In the genomic region with DNA sequence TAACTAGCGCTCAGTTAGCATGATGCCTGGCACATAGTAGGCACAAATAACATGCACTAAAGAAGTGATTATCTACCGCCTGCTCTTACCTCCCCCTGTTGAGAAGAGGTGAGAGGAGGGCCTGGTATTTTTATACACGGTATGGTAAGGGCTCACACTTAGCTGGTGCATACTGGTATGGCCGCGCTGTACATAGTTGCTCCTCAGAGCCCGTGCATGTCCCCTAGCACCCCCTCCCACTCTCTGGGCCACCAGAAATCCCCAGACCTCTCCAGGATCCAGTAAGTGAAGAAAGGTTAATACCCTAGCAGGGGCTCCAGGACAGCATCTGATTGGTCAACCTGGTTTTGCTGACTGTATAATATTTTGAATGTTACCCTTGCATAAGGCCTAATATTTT, we compare ENCODE assay signal across 29 cellular contexts.
DNase-seq lines count a peak whose midpoint lies in the region; ATAC-seq and TF ChIP-seq lines count a peak whose summit lies in the region.
"Had no signal": no experiment of that assay in that cellular context is flagged by ENCODE, and none has a peak within 500 bp of the region (broad histone marks: within the 10 kb centered on the region; RNA-seq: fewer than 3 reads in every experiment).

No MANE protein-coding gene starts in this region.

- DNase-seq in esophagus muscularis mucosa (ENCODE audit: extremely low spot score) = peak; percentile 86
- DNase-seq in vagina (ENCODE audit: extremely low spot score in 2 of 2) = peak; percentile 64 to 75
- DNase-seq: 8988T; ACHN; AML-193; BE2C; C1 segment of cervical spinal cord; Caco-2; Calu3; CD4-positive, alpha-beta memory T cell; CD4-positive, alpha-beta T cell; CD4-positive, CD25-positive, alpha-beta regulatory T cell; CD8-positive, alpha-beta memory T cell; CD8-positive, alpha-beta T cell; COR-L47; DMS 273 treated with DMSO at 0.1 percent for 48 hours; DMS153; DMS53; DMS79; DMS79 treated with DMSO at 0.1 percent for 48 hours; DND-41; EL had no signal

- intact Hi-C loops in esophagus muscularis mucosa (cut with DNase I) (no loop called here), vagina (cut with DNase I) (no loop called here)

- H3K27me3 ChIP-seq in esophagus muscularis mucosa = peaks cover 0 to 13% (median 0%) of the 10 kb centered on the region in 4 donors
- H3K27me3 ChIP-seq in vagina = no peaks in the 10 kb centered on the region
- H3K27me3 ChIP-seq: BLaER1; BLaER1 treated with 17β-estradiol and CSF1 and Interleukin-3, amounts not matched to agents 10 nM and 100 nM had no signal

- H3K27ac ChIP-seq in esophagus muscularis mucosa (replicated peaks in 1 of 4) (no peak overlapping the region), vagina (no peak overlapping the region)
- H3K27ac ChIP-seq: 22Rv1; A549; BLaER1; BLaER1 treated with 17β-estradiol and CSF1 and Interleukin-3, amounts not matched to agents 10 nM and 100 nM; C4-2B had no signal

- TF ChIP-seq EP300 in esophagus muscularis mucosa (IDR thresholded peaks at IDR 0.05) = no peak

- no peaks in the 10 kb centered on the region for H3K4me1 ChIP-seq in esophagus muscularis mucosa
- H3K4me1 ChIP-seq in vagina = no peaks in the 10 kb centered on the region
- H3K4me1 ChIP-seq: A549, BE2C, Caco-2 had no signal

- H3K36me3 ChIP-seq in esophagus muscularis mucosa = no peaks in the 10 kb centered on the region
- H3K36me3 ChIP-seq in vagina = no peaks in the 10 kb centered on the region
- H3K36me3 ChIP-seq: BE2C; BLaER1; BLaER1 treated with 17β-estradiol and CSF1 and Interleukin-3, amounts not matched to agents 10 nM and 100 nM had no signal

- H3K4me3 ChIP-seq in esophagus muscularis mucosa (no peak overlapping the region), vagina (no peak overlapping the region)
- H3K4me3 ChIP-seq: A549; BLaER1; BLaER1 treated with 17β-estradiol and CSF1 and Interleukin-3, amounts not matched to agents 10 nM and 100 nM had no signal

- no peaks in the 10 kb centered on the region for H3K9me3 ChIP-seq in esophagus muscularis mucosa
- H3K9me3 ChIP-seq in vagina = no peaks in the 10 kb centered on the region
- H3K9me3 ChIP-seq: A549; BE2C; BLaER1; BLaER1 treated with 17β-estradiol and CSF1 and Interleukin-3, amounts not matched to agents 10 nM and 100 nM; Caco-2 had no signal

- WGBS in esophagus muscularis mucosa = 91% methylated on average over 6 of the region's 6 CpGs

- TF ChIP-seq CTCF in esophagus muscularis mucosa (IDR thresholded peaks at IDR 0.05) (no peak), vagina (IDR thresholded peaks at IDR 0.05) (no peak)

- ATAC-seq in HG03045 (IDR thresholded peaks at IDR 0.05; ENCODE audit: unreplicated experiment) (no peak), GM18517 (IDR thresholded peaks at IDR 0.05; ENCODE audit: unreplicated experiment) (no peak)
- ATAC-seq: A549; CD8-positive, alpha-beta T cell had no signal

- TF ChIP-seq POLR2A in esophagus muscularis mucosa (IDR thresholded peaks at IDR 0.05; ENCODE audit: low read depth) = no peak
- no peak for TF ChIP-seq POLR2A in vagina (IDR thresholded peaks at IDR 0.05)
